Comparison of ENCODE assay signal across 17 cellular contexts in genomic region chr3:18717588-18717987, GRCh38.
A peak's percentile ranks its signal among the peaks of the same experiment; 100 is the strongest.
DNase-seq lines count a peak whose midpoint lies in the region; ATAC-seq lines count a peak whose summit lies in the region.
"Had no signal": no experiment of that assay in that cellular context is flagged by ENCODE, and none has a peak within 500 bp of the region (broad histone marks: within the 10 kb centered on the region; RNA-seq: fewer than 3 reads in every experiment).

No MANE protein-coding gene starts in this region.

- H3K27me3 Mint-ChIP-seq in activated T-cell treated with anti-CD3 and anti-CD28 coated beads, Interleukin-2, amount 50 U/mL, for 72 hours (ENCODE audit: low read depth) = no peaks in the 10 kb centered on the region
- no peaks in the 10 kb centered on the region for H3K27me3 Mint-ChIP-seq in activated naive CD8-positive, alpha-beta T cell treated with anti-CD3 and anti-CD28 coated beads for 36 hours
- no peaks in the 10 kb centered on the region for H3K27me3 Mint-ChIP-seq in stimulated activated naive CD8-positive, alpha-beta T cell treated with anti-CD3 and anti-CD28 coated beads, Interleukin-15, Interleukin-2, amounts not matched to agents 100 ng/mL and 50 ng/mL, for 24 hours

- ATAC-seq in activated T-cell treated with anti-CD3 and anti-CD28 coated beads, Interleukin-2, amount 50 U/mL, for 72 hours (replicated peaks in 1 of 2) = peak; percentile 11 to 20
- peak; percentile 50 for ATAC-seq in HG02981 (IDR thresholded peaks at IDR 0.05; ENCODE audit: unreplicated experiment)
- no peak for ATAC-seq in left colon
- no peak for ATAC-seq in GM19452 (IDR thresholded peaks at IDR 0.05; ENCODE audit: unreplicated experiment)
- ATAC-seq in GM18870 (IDR thresholded peaks at IDR 0.05; ENCODE audit: unreplicated experiment) = no peak

- peak overlapping the region; percentile 100 for H3K27ac Mint-ChIP-seq in activated T-cell treated with anti-CD3 and anti-CD28 coated beads, Interleukin-2, amount 50 U/mL, for 72 hours
- peak overlapping the region; percentile 93 for H3K27ac Mint-ChIP-seq in activated naive CD8-positive, alpha-beta T cell treated with anti-CD3 and anti-CD28 coated beads for 36 hours
- H3K27ac Mint-ChIP-seq in stimulated activated naive CD8-positive, alpha-beta T cell treated with anti-CD3 and anti-CD28 coated beads, Interleukin-15, Interleukin-2, amounts not matched to agents 100 ng/mL and 50 ng/mL, for 24 hours = peak overlapping the region; percentile 90

- H3K4me3 Mint-ChIP-seq in activated T-cell treated with anti-CD3 and anti-CD28 coated beads, Interleukin-2, amount 50 U/mL, for 72 hours = peak overlapping the region; percentile 52 to 83
- peak overlapping the region; percentile 35 for H3K4me3 Mint-ChIP-seq in activated naive CD8-positive, alpha-beta T cell treated with anti-CD3 and anti-CD28 coated beads for 36 hours
- H3K4me3 Mint-ChIP-seq in stimulated activated naive CD8-positive, alpha-beta T cell treated with anti-CD3 and anti-CD28 coated beads, Interleukin-15, Interleukin-2, amounts not matched to agents 100 ng/mL and 50 ng/mL, for 24 hours = peak overlapping the region; percentile 20

- peaks cover 74% of the 10 kb centered on the region for H3K4me1 Mint-ChIP-seq in activated T-cell treated with anti-CD3 and anti-CD28 coated beads, Interleukin-2, amount 50 U/mL, for 72 hours (ENCODE audit: low read depth)
- peaks cover 63% of the 10 kb centered on the region for H3K4me1 Mint-ChIP-seq in activated naive CD8-positive, alpha-beta T cell treated with anti-CD3 and anti-CD28 coated beads for 36 hours
- H3K4me1 Mint-ChIP-seq in stimulated activated naive CD8-positive, alpha-beta T cell treated with anti-CD3 and anti-CD28 coated beads, Interleukin-15, Interleukin-2, amounts not matched to agents 100 ng/mL and 50 ng/mL, for 24 hours (ENCODE audit: low read depth) = peaks cover 78% of the 10 kb centered on the region

- H3K36me3 Mint-ChIP-seq in activated T-cell treated with anti-CD3 and anti-CD28 coated beads, Interleukin-2, amount 50 U/mL, for 72 hours (ENCODE audit: insufficient read depth in 2 of 2) = peaks cover 28 to 30% of the 10 kb centered on the region in 2 donors
- H3K36me3 Mint-ChIP-seq in activated naive CD8-positive, alpha-beta T cell treated with anti-CD3 and anti-CD28 coated beads for 36 hours = peaks cover 55% of the 10 kb centered on the region
- H3K36me3 Mint-ChIP-seq in stimulated activated naive CD8-positive, alpha-beta T cell treated with anti-CD3 and anti-CD28 coated beads, Interleukin-15, Interleukin-2, amounts not matched to agents 100 ng/mL and 50 ng/mL, for 24 hours (ENCODE audit: low read depth) = peaks cover 17% of the 10 kb centered on the region

- intact Hi-C loops in left colon (cut with DNase I, micrococcal nuclease) = no loop called here

- H3K9me3 Mint-ChIP-seq in activated T-cell treated with anti-CD3 and anti-CD28 coated beads, Interleukin-2, amount 50 U/mL, for 72 hours = peaks cover 7 to 16% of the 10 kb centered on the region in 2 donors
- H3K9me3 Mint-ChIP-seq in activated naive CD8-positive, alpha-beta T cell treated with anti-CD3 and anti-CD28 coated beads for 36 hours = peaks cover 22% of the 10 kb centered on the region
- H3K9me3 Mint-ChIP-seq in stimulated activated naive CD8-positive, alpha-beta T cell treated with anti-CD3 and anti-CD28 coated beads, Interleukin-15, Interleukin-2, amounts not matched to agents 100 ng/mL and 50 ng/mL, for 24 hours = peaks cover 15% of the 10 kb centered on the region

- no peak for DNase-seq in activated T-cell treated with anti-CD3 and anti-CD28 coated beads, Interleukin-2, amount 50 U/mL, for 72 hours
- DNase-seq in activated T-cell treated with anti-CD3 and anti-CD28 coated beads for 4 hours = no peak
- no peak for DNase-seq in activated naive CD8-positive, alpha-beta T cell treated with anti-CD3 and anti-CD28 coated beads for 36 hours
- DNase-seq in left colon = no peak
- DNase-seq: activated CD4-positive, alpha-beta T cell treated with anti-CD3 and anti-CD28 coated beads for 4 hours; activated effector memory CD4-positive, alpha-beta T cell treated with Interleukin-2 at 50 U/mL for 16 hours; colonic mucosa; foreskin fibroblast; kidney glomerular epithelial cell; NCI-H1048; NCI-H526; SIG-M5; T-helper 9 cell had no signal

Comparison
In these comparisons a context has a peak if more than half of its experiments do, and no peak if none do; other contexts are left out.
1. ATAC-seq: peak in activated T-cell treated with anti-CD3 and anti-CD28 coated beads, Interleukin-2, amount 50 U/mL, for 72 hours (2 of 2) and HG02981 (single experiment); none in left colon (single experiment), GM19452 (single experiment) and GM18870 (single experiment).
2. Peak in every context shown above with its lines, with median percentiles within 50 percentile points of each other: H3K27ac Mint-ChIP-seq and H3K4me3 Mint-ChIP-seq.